Comparison of ENCODE assay signal across 16 cellular contexts in the genomic region with DNA sequence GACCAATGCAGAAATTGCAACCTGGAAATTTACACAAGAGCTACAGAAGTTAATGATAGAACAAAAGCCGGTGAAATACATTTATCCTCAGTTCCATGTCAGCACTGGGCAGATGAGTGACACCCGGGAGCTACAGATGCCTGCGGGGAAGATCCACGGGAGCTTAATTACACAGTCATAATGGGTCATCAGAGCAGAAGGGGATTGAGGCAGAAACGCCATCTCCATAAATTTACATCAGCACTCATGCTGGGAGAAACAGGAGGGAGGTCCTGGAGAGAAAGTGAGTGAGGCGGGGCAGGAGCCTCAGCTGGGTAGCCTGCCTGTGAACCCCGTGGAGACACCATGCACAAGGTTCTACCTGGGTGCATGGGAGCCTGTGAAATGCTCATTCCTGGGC. TPM values are rescaled to one million over a fixed set of nuclear protein-coding genes. Genes with fewer than 3 reads are reported as not detected.
"Had no signal": no experiment of that assay in that cellular context is flagged by ENCODE, and none has a peak within 500 bp of the region (broad histone marks: within the 10 kb centered on the region; RNA-seq: fewer than 3 reads in every experiment).

No MANE protein-coding gene starts in this region.

- H3K36me3 ChIP-seq: cardiac muscle cell, esophagus muscularis mucosa, thoracic aorta, uterus had no signal

- H3K27ac ChIP-seq: cardiac muscle cell, esophagus muscularis mucosa, thoracic aorta, uterus had no signal

- H3K4me1 Mint-ChIP-seq: activated CD4-positive, alpha-beta memory T cell treated with anti-CD3 and anti-CD28 coated beads, Interleukin-2, amount 10 ng/mL, durations not matched to agents 7 days and 5 days; immature natural killer cell; nephron progenitor cell; stimulated activated naive CD8-positive, alpha-beta T cell treated with anti-CD3 and anti-CD28 coated beads, Interleukin-15, amount 100 ng/mL, for 72 hours had no signal

- H3K4me3 Mint-ChIP-seq: activated CD4-positive, alpha-beta memory T cell treated with anti-CD3 and anti-CD28 coated beads, Interleukin-2, amount 10 ng/mL, durations not matched to agents 7 days and 5 days; immature natural killer cell; nephron progenitor cell; stimulated activated naive CD8-positive, alpha-beta T cell treated with anti-CD3 and anti-CD28 coated beads, Interleukin-15, amount 100 ng/mL, for 72 hours; T-helper 2 cell treated with Interferon-gamma antibody and Interleukin-4, amounts not matched to agents 5 μg/mL and 100 μg/mL, for 36 hours had no signal

- H3K4me3 ChIP-seq: cardiac muscle cell, esophagus muscularis mucosa, thoracic aorta, uterus had no signal

- H3K27ac Mint-ChIP-seq: activated CD4-positive, alpha-beta memory T cell treated with anti-CD3 and anti-CD28 coated beads, Interleukin-2, amount 10 ng/mL, durations not matched to agents 7 days and 5 days; immature natural killer cell; nephron progenitor cell; T-helper 2 cell treated with Interferon-gamma antibody and Interleukin-4, amounts not matched to agents 5 μg/mL and 100 μg/mL, for 36 hours had no signal

- H3K27me3 ChIP-seq: cardiac muscle cell, esophagus muscularis mucosa, uterus had no signal

- H3K4me1 ChIP-seq: esophagus muscularis mucosa, uterus had no signal

- DNase-seq: activated CD4-positive, CD25-positive, alpha-beta regulatory T cell treated with anti-CD3 and anti-CD28 coated beads, Interleukin-2, amount 50 U/mL, for 72 hours; activated naive CD4-positive, alpha-beta T cell treated with Interleukin-2 at 50 U/mL for 16 hours; immature natural killer cell; nephron progenitor cell; stimulated activated CD4-positive, alpha-beta T cell treated with anti-CD3 and anti-CD28 coated beads, Interleukin-15, amount 100 ng/mL, for 24 hours; stimulated activated CD4-positive, alpha-beta T cell treated with anti-CD3 and anti-CD28 coated beads, Interleukin-4, amount 100 ng/mL, for 4 hours; stimulated activated naive CD8-positive, alpha-beta T cell treated with anti-CD3 and anti-CD28 coated beads, Interleukin-15, amount 100 ng/mL, for 72 hours; uterus had no signal

- H3K9me3 ChIP-seq: uterus had no signal

- H3K27me3 Mint-ChIP-seq: activated CD4-positive, alpha-beta memory T cell treated with anti-CD3 and anti-CD28 coated beads, Interleukin-2, amount 10 ng/mL, durations not matched to agents 7 days and 5 days had no signal

RNA-seq across cellular contexts. Expression of a gene that starts 37.6 kb away (rescaled TPM):
- total RNA-seq: cardiac muscle cell, fibroblast of villous mesenchyme, osteoblast, renal cortical epithelial cell had no signal
